In the genomic region with DNA sequence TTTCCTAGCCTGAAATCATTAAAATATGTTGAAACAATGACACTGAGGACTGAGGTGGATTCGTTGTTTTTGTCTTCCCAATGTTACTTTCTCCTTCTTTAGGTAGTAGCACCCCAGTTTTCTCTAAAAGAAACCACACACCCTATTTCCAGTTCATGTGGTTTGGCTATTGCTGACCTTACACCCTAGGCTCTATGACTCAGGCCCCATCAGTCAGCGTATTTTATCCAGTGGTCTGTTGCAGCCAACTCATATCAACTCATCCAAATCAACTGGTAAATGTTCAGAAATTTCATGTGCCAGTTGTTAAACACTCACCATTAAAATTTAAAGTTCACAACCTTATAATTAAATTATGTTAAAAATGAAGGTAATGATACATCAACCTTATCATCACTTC, we compare ENCODE assay signal across 1 cellular context.
A peak's percentile ranks its signal among the peaks of the same experiment; 100 is the strongest.
TF ChIP-seq lines count a peak whose summit lies in the region.

No MANE protein-coding gene starts in this region.

TF ChIP-seq in K562, 482 proteins besides CTCF, POLR2A, EP300 and RAD21 (continued from another document):
- TF ChIP-seq, protein P1, sequence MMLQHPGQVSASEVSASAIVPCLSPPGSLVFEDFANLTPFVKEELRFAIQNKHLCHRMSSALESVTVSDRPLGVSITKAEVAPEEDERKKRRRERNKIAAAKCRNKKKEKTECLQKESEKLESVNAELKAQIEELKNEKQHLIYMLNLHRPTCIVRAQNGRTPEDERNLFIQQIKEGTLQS (IDR thresholded peaks at IDR 0.05): peak; percentile 52; the same call in 1 of the 2 replicates
- TF ChIP-seq, protein P1 (CRISPR knock-in tag; conservative IDR thresholded peaks at IDR 0.05): no peak
- TF ChIP-seq CBX1 (IDR thresholded peaks at IDR 0.05; ENCODE audit: low read depth): no peak
- no peak for TF ChIP-seq ZZZ3 (IDR thresholded peaks at IDR 0.05)
- peak; percentile 24 for TF ChIP-seq CBFA2T3 (IDR thresholded peaks at IDR 0.05)
- 0 out of 2 replicates have a peak, but pooled peaks have one; percentile 28 for TF ChIP-seq SMARCE1 (IDR thresholded peaks at IDR 0.05)
- TF ChIP-seq C11orf30 (IDR thresholded peaks at IDR 0.05; ENCODE audit: low read depth): peak; percentile 29; the same call in 1 of the 2 replicates
- peak; percentile 79 for TF ChIP-seq FOSL1 (tag; conservative IDR thresholded peaks at IDR 0.05)
- no peak for TF ChIP-seq FOXJ3 (CRISPR knock-in tag; IDR thresholded peaks at IDR 0.05)
- peak; percentile 44; the same call in 1 of the 2 replicates for TF ChIP-seq DPF2 (IDR thresholded peaks at IDR 0.05)
- TF ChIP-seq NFE2 (IDR thresholded peaks at IDR 0.05; ENCODE audit: low read depth): peak; percentile 54
- TF ChIP-seq MAFK (IDR thresholded peaks at IDR 0.05; ENCODE audit: low read length): peak; percentile 13; the same call in 1 of the 2 replicates
- TF ChIP-seq ZNF316 (IDR thresholded peaks at IDR 0.05): peak; percentile 31
- TF ChIP-seq, protein P2, sequence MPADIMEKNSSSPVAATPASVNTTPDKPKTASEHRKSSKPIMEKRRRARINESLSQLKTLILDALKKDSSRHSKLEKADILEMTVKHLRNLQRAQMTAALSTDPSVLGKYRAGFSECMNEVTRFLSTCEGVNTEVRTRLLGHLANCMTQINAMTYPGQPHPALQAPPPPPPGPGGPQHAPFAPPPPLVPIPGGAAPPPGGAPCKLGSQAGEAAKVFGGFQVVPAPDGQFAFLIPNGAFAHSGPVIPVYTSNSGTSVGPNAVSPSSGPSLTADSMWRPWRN (IDR thresholded peaks at IDR 0.05; ENCODE audit: low read depth): no peak
- TF ChIP-seq JUND (IDR thresholded peaks at IDR 0.05; ENCODE audit: borderline replicate concordance, low read depth, low read length): peak; percentile 75
- peak; percentile 68; the same call in 2 of the 3 replicates for TF ChIP-seq JUND (tag; IDR thresholded peaks at IDR 0.05; ENCODE audit: borderline replicate concordance, low read depth, low read length)
- TF ChIP-seq SMARCA4 (IDR thresholded peaks at IDR 0.05): peak; percentile 40; the same call in 1 of the 2 replicates
- TF ChIP-seq ARID1B (IDR thresholded peaks at IDR 0.05): peak; percentile 53
